ENCODE assay signal across 4 cellular contexts in the genomic region with DNA sequence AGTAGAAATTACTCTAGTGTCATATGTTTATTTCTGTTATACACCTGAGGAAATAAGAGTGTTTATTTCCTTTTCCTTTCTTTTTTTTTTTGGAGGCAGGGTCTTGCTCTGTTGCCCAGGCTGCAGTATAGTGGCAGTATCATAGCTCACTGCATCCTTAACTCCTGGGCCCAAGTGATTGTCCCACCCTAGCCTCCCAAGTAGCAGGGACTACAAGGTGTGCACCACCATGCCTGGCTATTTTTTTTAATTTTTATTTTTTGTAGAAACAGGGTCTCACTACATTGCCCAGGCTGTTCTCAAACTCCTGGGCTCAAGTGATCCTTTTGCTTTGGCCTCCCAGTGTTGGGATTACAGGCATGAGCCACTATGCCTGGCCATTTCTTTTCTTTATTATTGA.
A peak's percentile ranks its signal among the peaks of the same experiment; 100 is the strongest.
TF ChIP-seq lines count a peak whose summit lies in the region.

No MANE protein-coding gene starts in this region.

TF ChIP-seq in HepG2, 621 proteins besides CTCF, POLR2A, EP300 and RAD21:
- TF ChIP-seq MTERF4 (CRISPR knock-in tag; IDR thresholded peaks at IDR 0.05): no peak
- TF ChIP-seq ZNF121 (CRISPR knock-in tag; IDR thresholded peaks at IDR 0.05): peak; percentile 39; the same call in 1 of the 2 replicates
TF ChIP-seq in HepG2: peak in this region for 1.

TF ChIP-seq in HEK293, 187 proteins besides CTCF, POLR2A, EP300 and RAD21:
- no peak for TF ChIP-seq ZNF544 (tag by site-specific recombination; IDR thresholded peaks at IDR 0.05)
- peak; percentile 87; the same call in 1 of the 2 replicates for TF ChIP-seq ZNF121 (tag by site-specific recombination; IDR thresholded peaks at IDR 0.05)

TF ChIP-seq in WTC11, 78 proteins besides CTCF, POLR2A, EP300 and RAD21:
- peak; percentile 29; the same call in 1 of the 2 replicates for TF ChIP-seq ZNF121 (CRISPR knock-in tag; IDR thresholded peaks at IDR 0.05)
- TF ChIP-seq PRRX2 (CRISPR knock-in tag; IDR thresholded peaks at IDR 0.05): no peak

TF ChIP-seq in K562, 482 proteins besides CTCF, POLR2A, EP300 and RAD21:
- no peak for TF ChIP-seq HIVEP1 (CRISPR knock-in tag; IDR thresholded peaks at IDR 0.05)
- TF ChIP-seq SMAD2 (IDR thresholded peaks at IDR 0.05; ENCODE audit: low read depth, low read length): no peak
- TF ChIP-seq ZNF121 (CRISPR knock-in tag; conservative IDR thresholded peaks at IDR 0.05): peak; percentile 59; the same call in 1 of the 2 replicates
- no peak for TF ChIP-seq FOXJ2 (tag; IDR thresholded peaks at IDR 0.05)
